ENCODE assay signal across 20 cellular contexts in genomic region chr2:216689397-216689796, GRCh38. TPM values are rescaled to one million over a fixed set of nuclear protein-coding genes. Genes with fewer than 3 reads are reported as not detected.
DNase-seq lines count a peak whose midpoint lies in the region; ATAC-seq and TF ChIP-seq lines count a peak whose summit lies in the region.
"Had no signal": no experiment of that assay in that cellular context is flagged by ENCODE, and none has a peak within 500 bp of the region (broad histone marks: within the 10 kb centered on the region; RNA-seq: fewer than 3 reads in every experiment).

No MANE protein-coding gene starts in this region.

- H3K36me3 ChIP-seq in breast epithelium (no peaks in the 10 kb centered on the region), mammary epithelial cell (ENCODE audit: insufficient read depth, low read length) (no peaks in the 10 kb centered on the region), rectal smooth muscle tissue (ENCODE audit: control insufficient read depth, insufficient read depth, low read length) (peaks cover 5% of the 10 kb centered on the region), aorta (ENCODE audit: control insufficient read depth in 1 of 2, insufficient read depth in 2 of 2, low read length in 1 of 2) (no peaks in the 10 kb centered on the region)
- H3K36me3 ChIP-seq: neutrophil had no signal

- no peak overlapping the region for H3K4me2 ChIP-seq in mammary epithelial cell (ENCODE audit: insufficient read depth, low read depth, low read length)
- H3K4me2 ChIP-seq: A549 had no signal

- H3K4me3 ChIP-seq in breast epithelium (peak overlapping the region in 1 of 3 donors; percentile 69), mammary epithelial cell (replicated peaks in 1 of 3; ENCODE audit: insufficient read depth in 1 of 3, low read depth in 2 of 3, low read length in 3 of 3) (no peak overlapping the region), right cardiac atrium (ENCODE audit: low read length) (no peak overlapping the region), rectal smooth muscle tissue (ENCODE audit: low read length) (peak overlapping the region; percentile 19), aorta (ENCODE audit: low read length in 2 of 2) (no peak overlapping the region)
- H3K4me3 ChIP-seq: A549 had no signal

- H3K9ac ChIP-seq in mammary epithelial cell (ENCODE audit: insufficient read depth, low read length) (no peak overlapping the region), rectal smooth muscle tissue (ENCODE audit: low read length) (no peak overlapping the region)

- no peaks in the 10 kb centered on the region for H3K27me3 ChIP-seq in breast epithelium
- peaks cover 1% of the 10 kb centered on the region for H3K27me3 ChIP-seq in mammary epithelial cell (ENCODE audit: insufficient read depth, low read length)
- H3K27me3 ChIP-seq in right cardiac atrium (ENCODE audit: control insufficient read depth, insufficient read depth) = no peaks in the 10 kb centered on the region
- H3K27me3 ChIP-seq in rectal smooth muscle tissue (ENCODE audit: control insufficient read depth, insufficient read depth, low read length) = peaks cover 3% of the 10 kb centered on the region
- no peaks in the 10 kb centered on the region for H3K27me3 ChIP-seq in aorta (ENCODE audit: control insufficient read depth in 1 of 2, insufficient read depth in 2 of 2, low read length in 1 of 2)

- H3K4me1 ChIP-seq in breast epithelium (peaks cover 8 to 9% of the 10 kb centered on the region in 2 donors), mammary epithelial cell (ENCODE audit: insufficient read depth, low read length) (peaks cover 33% of the 10 kb centered on the region), right cardiac atrium (ENCODE audit: control insufficient read depth, insufficient read depth, low read length) (peaks cover 14% of the 10 kb centered on the region), rectal smooth muscle tissue (ENCODE audit: control insufficient read depth, insufficient read depth, low read length) (peaks cover 37% of the 10 kb centered on the region), aorta (ENCODE audit: control insufficient read depth in 1 of 2, insufficient read depth in 2 of 2, low read length in 2 of 2) (peaks cover 0 to 4% of the 10 kb centered on the region in 2 donors)

- H4K20me1 ChIP-seq in mammary epithelial cell (ENCODE audit: insufficient read depth, low read length) = no peaks in the 10 kb centered on the region

- BruUV-seq in mammary epithelial cell (replicated peaks; lab: Mats Ljungman, UMichigan) = no TSS peak

- no peak for TF ChIP-seq POLR2A in breast epithelium (IDR thresholded peaks at IDR 0.05)

- intact Hi-C loops in breast epithelium (cut with DNase I; ENCODE audit: low total_unique reads) = no loop called here
- intact Hi-C loops in mammary epithelial cell (cut with micrococcal nuclease) = no loop called here
- intact Hi-C loops in right cardiac atrium (cut with DNase I) = loop anchor here in 2 of 4 donors (5.0 to 10.0 kb wide), 2 partner anchors 823 to 1025 kb away; no protein-coding TSS in a partner anchor
- intact Hi-C loops in aorta (cut with DNase I) = loop anchor here in 1 of 2 donors (5.0 kb wide), 1 partner anchor 1023 kb away; no protein-coding TSS in a partner anchor

- H3K9me3 ChIP-seq in breast epithelium (no peaks in the 10 kb centered on the region), mammary epithelial cell (replicated peaks; ENCODE audit: insufficient read depth, low read length) (no peaks in the 10 kb centered on the region), right cardiac atrium (ENCODE audit: control insufficient read depth, low read length) (no peaks in the 10 kb centered on the region), aorta (ENCODE audit: control insufficient read depth, low read length) (no peaks in the 10 kb centered on the region)
- H3K9me3 ChIP-seq: A549, neutrophil had no signal

- no peak for TF ChIP-seq CTCF in breast epithelium (IDR thresholded peaks at IDR 0.05)
- no peak for TF ChIP-seq CTCF in mammary epithelial cell (conservative IDR thresholded peaks at IDR 0.05 in 1 of 2, IDR thresholded peaks at IDR 0.05 in 1 of 2; ENCODE audit: extremely low read depth in 1 of 2, insufficient read depth in 1 of 2, low read depth in 1 of 2, low read length in 2 of 2)

- H3K79me2 ChIP-seq in mammary epithelial cell (ENCODE audit: insufficient read depth, low read length) = no peaks in the 10 kb centered on the region

- 93% methylated on average over 3 of the region's 3 CpGs for WGBS in mammary epithelial cell (ENCODE audit: low coverage, missing lambda C conversion rate)
- 82% methylated on average over 3 of the region's 3 CpGs for WGBS in right cardiac atrium
- 35 to 60% methylated on average over 3 of the region's 3 CpGs for WGBS in aorta, 2 donors

- H2AFZ ChIP-seq in mammary epithelial cell (ENCODE audit: low read depth, low read length) = no peak overlapping the region

- dilution Hi-C loops in mammary epithelial cell (cut with HindIII; ENCODE audit: low sequenced_read_pairs) = loop anchor here (25.0 kb wide), 2 partner anchors 448 to 1023 kb away; no protein-coding TSS in a partner anchor

- in situ Hi-C loops in mammary epithelial cell (cut with MboI; ENCODE audit: low sequenced_read_pairs in 2 of 2) = loop anchor here (25.0 kb wide), 1 partner anchor 1023 kb away; no protein-coding TSS in a partner anchor

- CTCF ChIA-PET in mammary epithelial cell (lab: Charles Lee; ENCODE audit: low non-redundant PET) = no interaction called here

- ATAC-seq in right cardiac atrium = no peak
- no peak for ATAC-seq in aorta (ENCODE audit: low FRiP score)
- ATAC-seq in HG02763 (IDR thresholded peaks at IDR 0.05; ENCODE audit: unreplicated experiment) = no peak
- ATAC-seq: A549, sciatic nerve had no signal

- H3K27ac ChIP-seq in breast epithelium (peak overlapping the region; percentile 51 to 62), mammary epithelial cell (ENCODE audit: insufficient read depth, low read depth, low read length) (no peak overlapping the region), right cardiac atrium (ENCODE audit: low read length) (peak overlapping the region; percentile 63), rectal smooth muscle tissue (ENCODE audit: low read depth, low read length) (peak overlapping the region; percentile 16), aorta (ENCODE audit: low read depth in 1 of 2, low read length in 2 of 2) (peak overlapping the region; percentile 29 to 55)
- H3K27ac ChIP-seq: A549, neutrophil had no signal

- DNase-seq in breast epithelium (ENCODE audit: low spot score in 2 of 2) = no peak
- DNase-seq in mammary epithelial cell = no peak
- no peak for DNase-seq in right cardiac atrium
- DNase-seq in aorta = peak in 1 of 2 donors; percentile 55
- no peak for DNase-seq in GM19238 (ENCODE audit: insufficient read length, low spot score)
- no peak for DNase-seq in NCI-H2107 (lab: John Stamatoyannopoulos, UW)
- DNase-seq: activated CD4-positive, alpha-beta T cell treated with anti-CD3 and anti-CD28 coated beads, Interleukin-2, amount 10 ng/mL, durations not matched to agents 7 days and 5 days; activated gamma-delta T cell treated with Interleukin-2 at 50 U/mL for 16 hours; DMS53; HCEC 1CT; immature natural killer cell; NCI-H1092; stimulated activated CD4-positive, alpha-beta T cell treated with anti-CD3 and anti-CD28 coated beads, Interleukin-2, amount 100 ng/mL, for 24 hours; substantia nigra had no signal

RNA-seq across cellular contexts. Expression of gene IGFBP5, which starts 6.0 kb away (rescaled TPM):
- 1,000 to 10,000 TPM in 1 of 3 donors, 100 to 1,000 TPM in 2; 161 to 1,107 (median 177) TPM for total RNA-seq in breast epithelium
- 100 to 1,000 TPM in 1 of 2 donors, under 1 TPM in 1; 0.07 to 266 TPM for total RNA-seq in mammary epithelial cell
- 0.11 TPM for polyA plus RNA-seq in mammary epithelial cell
- polyA minus RNA-seq in mammary epithelial cell = not detected
- total RNA-seq in right cardiac atrium = 100 to 1,000 TPM; 170 to 409 (median 309) TPM
- polyA plus RNA-seq in right cardiac atrium = 162 TPM
- 1,000 to 10,000 TPM in 1 of 2 donors, 100 to 1,000 TPM in 1; 808 to 1,222 TPM for total RNA-seq in aorta
- polyA plus RNA-seq in aorta = 100 to 1,000 TPM; 123 to 385 TPM
- total RNA-seq: activated CD4-positive, alpha-beta T cell treated with anti-CD3 and anti-CD28 coated beads, Interleukin-2, amount 10 ng/mL, durations not matched to agents 7 days and 5 days had no signal
- polyA plus RNA-seq: CD14-positive monocyte, immature natural killer cell had no signal

RNA-seq across cellular contexts. Expression of gene IGFBP2, which starts 56.2 kb away (rescaled TPM):
- total RNA-seq in breast epithelium = 100 to 1,000 TPM in 2 of 3 donors, 10 to 100 TPM in 1; 16.0 to 131 (median 115) TPM
- 1,000 to 10,000 TPM in 1 of 2 donors, 100 to 1,000 TPM in 1; 782 to 1,729 TPM for total RNA-seq in mammary epithelial cell
- 501 TPM for polyA plus RNA-seq in mammary epithelial cell
- 221 TPM for polyA minus RNA-seq in mammary epithelial cell
- total RNA-seq in right cardiac atrium = 100 to 1,000 TPM in 2 of 4 donors, 10 to 100 TPM in 2; 62.6 to 168 (median 92.4) TPM
- polyA plus RNA-seq in right cardiac atrium = 115 TPM
- total RNA-seq in aorta = 100 to 1,000 TPM; 657 to 663 TPM
- 1,000 to 10,000 TPM in 1 of 2 donors, 100 to 1,000 TPM in 1; 869 to 1,436 TPM for polyA plus RNA-seq in aorta
- polyA plus RNA-seq: CD14-positive monocyte had no signal
